In the genomic region with DNA sequence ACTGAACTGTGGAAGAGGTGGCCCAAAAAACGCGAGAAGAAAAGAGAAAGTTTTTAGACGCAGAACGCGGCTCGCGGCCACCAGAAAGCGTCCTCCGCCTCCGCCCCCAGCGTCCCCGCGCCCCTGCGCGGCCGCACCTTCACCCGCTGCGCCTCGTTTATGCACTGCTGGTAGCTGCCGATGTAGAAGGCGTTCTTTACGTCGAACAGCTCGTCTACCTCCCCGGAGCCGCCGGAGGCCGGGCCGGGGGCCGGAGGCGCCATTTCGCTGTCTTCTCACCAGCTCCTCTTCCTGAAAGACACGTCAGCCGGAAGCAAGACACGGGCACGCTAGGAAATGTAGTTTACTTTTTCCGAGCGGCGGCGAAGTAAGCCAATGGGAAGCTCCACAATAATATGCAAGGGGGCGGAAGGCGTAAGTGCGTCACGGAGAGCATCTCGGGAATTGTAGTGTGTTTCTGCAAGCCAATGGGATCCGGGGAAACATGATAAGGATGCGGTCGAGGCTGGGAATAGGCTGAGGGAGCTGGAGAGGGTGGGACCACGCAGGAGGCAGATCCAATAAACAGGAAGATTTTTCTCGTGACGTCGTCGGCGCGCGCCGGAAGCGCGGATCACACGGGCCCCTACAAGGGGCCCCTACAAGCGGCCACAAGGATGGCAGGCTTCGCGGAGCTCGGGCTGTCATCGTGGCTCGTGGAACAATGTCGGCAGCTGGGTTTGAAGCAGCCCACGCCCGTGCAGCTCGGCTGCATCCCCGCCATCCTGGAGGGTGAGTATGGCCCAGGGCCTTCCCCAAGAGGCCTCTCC, we compare ENCODE assay signal across 8 cellular contexts. TPM values are rescaled to one million over a fixed set of nuclear protein-coding genes. Genes with fewer than 3 reads are reported as not detected.
DNase-seq lines count a peak whose midpoint lies in the region; ATAC-seq and TF ChIP-seq lines count a peak whose summit lies in the region.

Gene COPE, minus strand, starts transcription at position 302 of the 809 bp plus-strand sequence. Its CDS starts 39 bp downstream, at position 263.
Gene DDX49, plus strand, starts transcription at position 630 of the 809 bp plus-strand sequence. Its CDS starts 27 bp downstream, at position 657.

- H3K4me1 ChIP-seq in Panc1 (ENCODE audit: control insufficient read depth, insufficient read depth, low read length) (0 out of 2 replicates have a peak, but pooled peaks cover 2% of the 10 kb centered on the region), esophagus (ENCODE audit: control insufficient read depth in 2 of 2, insufficient read depth in 2 of 2, low read length in 1 of 2) (peaks cover 4 to 10% of the 10 kb centered on the region in 2 donors), mucosa of stomach (ENCODE audit: control insufficient read depth, insufficient read depth, low read length) (peaks cover 15% of the 10 kb centered on the region)

- DNase-seq in DMS153 treated with DMSO at 0.1 percent for 48 hours (lab: John Stamatoyannopoulos, UW; ENCODE audit: unreplicated experiment) (peak; percentile 98), KG1 (lab: John Stamatoyannopoulos, UW) (peak; percentile 92), Panc1 (ENCODE audit: low read depth, low spot score) (peak; percentile 97)
- DNase-seq in activated T-cell treated with anti-CD3 and anti-CD28 coated beads, Interleukin-2, amount 50 U/mL, for 4 hours = peak; percentile 96
- peak; percentile 96 for DNase-seq in stimulated activated CD8-positive, alpha-beta memory T cell treated with anti-CD3 and anti-CD28 coated beads, Interleukin-7, amount 100 ng/mL, for 1 hour (ENCODE audit: low read depth in 2 of 2)

- in situ Hi-C loops in Panc1 (cut with HindIII; ENCODE audit: low pct_unique_long_range_greater_than_20kb, low sequenced_read_pairs) = no loop called here

- no peak for TF ChIP-seq CTCF in Panc1 (IDR thresholded peaks at IDR 0.05)

- H3K4me1 Mint-ChIP-seq in activated T-cell treated with anti-CD3 and anti-CD28 coated beads, Interleukin-2, amount 50 U/mL, for 4 hours (ENCODE audit: low read depth) = peaks cover 38% of the 10 kb centered on the region

- 0 to 1% methylated on average over 71 of the region's 71 CpGs for WGBS in esophagus, 2 donors

- no peaks in the 10 kb centered on the region for H3K9me3 ChIP-seq in Panc1 (ENCODE audit: control insufficient read depth, insufficient read depth, low read depth, low read length)
- H3K9me3 ChIP-seq in esophagus (ENCODE audit: control insufficient read depth in 2 of 2, insufficient read depth in 1 of 2, low read depth in 1 of 2, low read length in 1 of 2) = no peaks in the 10 kb centered on the region
- H3K9me3 ChIP-seq in mucosa of stomach (ENCODE audit: control insufficient read depth, low read length) = no peaks in the 10 kb centered on the region

- no peaks in the 10 kb centered on the region for H3K9me3 Mint-ChIP-seq in activated T-cell treated with anti-CD3 and anti-CD28 coated beads, Interleukin-2, amount 50 U/mL, for 4 hours

- H3K36me3 ChIP-seq in Panc1 (ENCODE audit: control insufficient read depth, insufficient read depth, low read length) (no peaks in the 10 kb centered on the region; the same call in 1 of the 2 replicates), esophagus (ENCODE audit: control insufficient read depth in 2 of 2, insufficient read depth in 2 of 2, low read length in 1 of 2) (peaks cover 0 to 33% of the 10 kb centered on the region in 2 donors), mucosa of stomach (ENCODE audit: control insufficient read depth, insufficient read depth, low read length) (peaks cover 8% of the 10 kb centered on the region)

- no peaks in the 10 kb centered on the region for H3K27me3 Mint-ChIP-seq in activated T-cell treated with anti-CD3 and anti-CD28 coated beads, Interleukin-2, amount 50 U/mL, for 4 hours (ENCODE audit: low read depth)

- H3K4me3 Mint-ChIP-seq in activated T-cell treated with anti-CD3 and anti-CD28 coated beads, Interleukin-2, amount 50 U/mL, for 4 hours = peak within 1 kb of the TSS; percentile 98

- POLR2A ChIA-PET in Panc1 (lab: Charles Lee) = interaction anchor here (0.5 to 0.6 kb wide), 3 partner anchors 25 to 57 kb away, joined by 3 to 12 read pairs (median 3); no protein-coding TSS in a partner anchor

- H3K36me3 Mint-ChIP-seq in activated T-cell treated with anti-CD3 and anti-CD28 coated beads, Interleukin-2, amount 50 U/mL, for 4 hours (ENCODE audit: insufficient read depth) = peaks cover 13% of the 10 kb centered on the region

- no TSS peak for BruUV-seq in Panc1 (replicated peaks; lab: Mats Ljungman, UMichigan)

- intact Hi-C loops in Panc1 (cut with micrococcal nuclease; ENCODE audit: unreplicated experiment) = no loop called here

- H3K27ac ChIP-seq in Panc1 (ENCODE audit: low read length) = peak within 1 kb of the TSS; percentile 80
- peak within 1 kb of the TSS; percentile 90 to 98 for H3K27ac ChIP-seq in esophagus (ENCODE audit: low read depth in 2 of 2, low read length in 1 of 2)

- ATAC-seq in GM21717 (IDR thresholded peaks at IDR 0.05; ENCODE audit: unreplicated experiment) (peak; percentile 75), Panc1 (peak; percentile 96)
- ATAC-seq in activated T-cell treated with anti-CD3 and anti-CD28 coated beads, Interleukin-2, amount 50 U/mL, for 4 hours = peak; percentile 96

- peak within 1 kb of the TSS; percentile 79 to 87 for H3K4me3 ChIP-seq in Panc1 (ENCODE audit: low read depth in 2 of 2, low read length in 2 of 2)
- H3K4me3 ChIP-seq in esophagus (ENCODE audit: low read depth in 1 of 2, low read length in 2 of 2) = peak within 1 kb of the TSS; percentile 89 to 98
- peak within 1 kb of the TSS; percentile 95 for H3K4me3 ChIP-seq in mucosa of stomach (ENCODE audit: low read length)

- CTCF ChIA-PET in Panc1 (lab: Charles Lee) = interaction anchor here (0.6 to 1.7 kb wide), 3 partner anchors 25 to 68 kb away, joined by 3 to 6 read pairs (median 4); no protein-coding TSS in a partner anchor

- H3K9ac ChIP-seq in mucosa of stomach (ENCODE audit: low read length) = peak within 1 kb of the TSS; percentile 88

- H3K27me3 ChIP-seq in Panc1 (ENCODE audit: control insufficient read depth, insufficient read depth, low read length) = no peaks in the 10 kb centered on the region
- no peaks in the 10 kb centered on the region for H3K27me3 ChIP-seq in esophagus (ENCODE audit: control insufficient read depth in 1 of 2, insufficient read depth in 2 of 2, low read length in 2 of 2)
- no peaks in the 10 kb centered on the region for H3K27me3 ChIP-seq in mucosa of stomach (ENCODE audit: control insufficient read depth, insufficient read depth, low read length)

RNA-seq across cellular contexts. Expression of gene COPE, which starts in this region (rescaled TPM):
- total RNA-seq in Panc1 (2021; ENCODE audit: unreplicated experiment) = 177 TPM
- polyA plus RNA-seq in Panc1 (2012; ENCODE audit: insufficient read length) = 210 TPM
- total RNA-seq in activated T-cell treated with anti-CD3 and anti-CD28 coated beads, Interleukin-2, amount 50 U/mL, for 4 hours = 100 to 1,000 TPM; 258 to 293 (median 270) TPM
- 100 to 1,000 TPM; 192 to 214 TPM for polyA plus RNA-seq in esophagus

RNA-seq across cellular contexts. Expression of gene DDX49, which starts in this region (rescaled TPM):
- 41.5 TPM for total RNA-seq in Panc1 (2021; ENCODE audit: unreplicated experiment)
- 52.2 TPM for polyA plus RNA-seq in Panc1 (2012; ENCODE audit: insufficient read length)
- total RNA-seq in activated T-cell treated with anti-CD3 and anti-CD28 coated beads, Interleukin-2, amount 50 U/mL, for 4 hours = 100 to 1,000 TPM; 170 to 178 (median 176) TPM
- polyA plus RNA-seq in esophagus = 10 to 100 TPM; 39.4 to 52.4 TPM

Comparison
In these comparisons a context has a peak if more than half of its experiments do, and no peak if none do; other contexts are left out.
1. Peak in every context shown above with its lines: DNase-seq, ATAC-seq, H3K4me3 ChIP-seq and H3K27ac ChIP-seq.